Comparison of ENCODE assay signal across 32 cellular contexts in the genomic region with DNA sequence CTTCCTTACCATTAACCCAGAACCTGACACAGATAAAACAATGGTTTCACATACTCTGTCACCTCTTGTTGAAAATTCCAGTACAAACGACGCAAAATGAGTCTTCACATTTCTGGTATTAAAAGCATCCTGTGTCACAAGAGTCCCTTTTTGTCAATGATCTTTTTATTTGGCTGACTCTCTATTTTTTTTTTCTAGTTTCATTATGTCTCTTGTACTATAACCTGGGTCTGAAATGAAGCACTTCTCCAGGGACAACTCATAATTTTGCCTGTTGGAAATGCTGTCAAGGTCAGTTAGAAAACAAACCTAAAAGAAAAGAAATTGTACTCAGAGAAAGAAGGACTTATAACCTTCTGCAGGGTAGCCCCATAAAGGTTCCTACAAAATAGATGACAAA.
"Had no signal": no experiment of that assay in that cellular context is flagged by ENCODE, and none has a peak within 500 bp of the region (broad histone marks: within the 10 kb centered on the region; RNA-seq: fewer than 3 reads in every experiment).

No MANE protein-coding gene starts in this region.

- H3K27me3 ChIP-seq: ascending aorta, cardiac muscle cell, Peyer's patch had no signal

- H3K4me1 ChIP-seq: ascending aorta had no signal

- H3K27me3 Mint-ChIP-seq: activated CD4-positive, alpha-beta T cell treated with anti-CD3 and anti-CD28 coated beads, Interleukin-2, amount 10 ng/mL, durations not matched to agents 24 days and 14 days; activated CD8-positive, alpha-beta memory T cell treated with anti-CD3 and anti-CD28 coated beads, Interleukin-2, amount 10 ng/mL, durations not matched to agents 7 days and 5 days; activated naive CD8-positive, alpha-beta T cell; activated T-cell treated with anti-CD3 and anti-CD28 coated beads, Interleukin-2, amount 50 U/mL, for 24 hours; central memory CD8-positive, alpha-beta T cell; T-cell had no signal

- H3K36me3 ChIP-seq: ascending aorta, cardiac muscle cell, Peyer's patch had no signal

- ATAC-seq: activated CD8-positive, alpha-beta memory T cell treated with anti-CD3 and anti-CD28 coated beads, Interleukin-2, amount 10 ng/mL, durations not matched to agents 7 days and 5 days; PC-3; SK-N-SH treated with all-trans-retinoic acid at 6 μM for 48 hours; T-cell had no signal

- H3K4me1 Mint-ChIP-seq: activated CD4-positive, alpha-beta T cell treated with anti-CD3 and anti-CD28 coated beads, Interleukin-2, amount 10 ng/mL, durations not matched to agents 24 days and 14 days had no signal

- H3K9ac ChIP-seq: KMS-11 had no signal

- H3K27ac ChIP-seq: ascending aorta, cardiac muscle cell, KMS-11, Peyer's patch, VCaP had no signal

- H3K9me3 Mint-ChIP-seq: activated T-cell treated with anti-CD3 and anti-CD28 coated beads, Interleukin-2, amount 50 U/mL, for 24 hours; activated T-helper 1 cell treated with anti-CD3 and anti-CD28 coated beads, Interleukin-12 subunit alpha, Interleukin-12 subunit beta, Interleukin-2, Interleukin-4 antibody, amounts not matched to agents 30 ng/mL and 10 ng/mL and 1 ng/mL, durations not matched to agents 14 hours and 24 hours and 36 hours; central memory CD8-positive, alpha-beta T cell; T-cell had no signal

- H3K27ac Mint-ChIP-seq: activated CD8-positive, alpha-beta memory T cell treated with anti-CD3 and anti-CD28 coated beads, Interleukin-2, amount 10 ng/mL, durations not matched to agents 7 days and 5 days; activated naive CD8-positive, alpha-beta T cell; activated T-cell treated with anti-CD3 and anti-CD28 coated beads, Interleukin-2, amount 50 U/mL, for 24 hours; activated T-helper 1 cell treated with anti-CD3 and anti-CD28 coated beads, Interleukin-12 subunit alpha, Interleukin-12 subunit beta, Interleukin-2, Interleukin-4 antibody, amounts not matched to agents 30 ng/mL and 10 ng/mL and 1 ng/mL, durations not matched to agents 14 hours and 24 hours and 36 hours had no signal

- H3K4me2 ChIP-seq: KMS-11 had no signal

- H3K4me3 Mint-ChIP-seq: activated CD4-positive, alpha-beta T cell treated with anti-CD3 and anti-CD28 coated beads, Interleukin-2, amount 10 ng/mL, durations not matched to agents 24 days and 14 days; activated CD8-positive, alpha-beta memory T cell treated with anti-CD3 and anti-CD28 coated beads, Interleukin-2, amount 10 ng/mL, durations not matched to agents 7 days and 5 days; activated naive CD8-positive, alpha-beta T cell; activated T-cell treated with anti-CD3 and anti-CD28 coated beads, Interleukin-2, amount 50 U/mL, for 24 hours; activated T-helper 1 cell treated with anti-CD3 and anti-CD28 coated beads, Interleukin-12 subunit alpha, Interleukin-12 subunit beta, Interleukin-2, Interleukin-4 antibody, amounts not matched to agents 30 ng/mL and 10 ng/mL and 1 ng/mL, durations not matched to agents 14 hours and 24 hours and 36 hours; central memory CD8-positive, alpha-beta T cell; T-cell had no signal

- DNase-seq: activated CD4-positive, alpha-beta T cell treated with anti-CD3 and anti-CD28 coated beads for 1 hour; activated CD4-positive, alpha-beta T cell treated with anti-CD3 and anti-CD28 coated beads, Interleukin-2, amount 10 ng/mL, durations not matched to agents 24 days and 14 days; activated CD4-positive, alpha-beta T cell treated with anti-CD3 and anti-CD28 coated beads, Interleukin-2, amount 50 U/mL, for 48 hours; activated CD4-positive, CD25-positive, alpha-beta regulatory T cell; activated CD8-positive, alpha-beta memory T cell treated with anti-CD3 and anti-CD28 coated beads for 24 hours; activated CD8-positive, alpha-beta memory T cell treated with anti-CD3 and anti-CD28 coated beads, Interleukin-2, amount 10 ng/mL, durations not matched to agents 7 days and 5 days; activated effector memory CD4-positive, alpha-beta T cell treated with Interleukin-2 at 50 U/mL for 16 hours; activated T-cell treated with anti-CD3 and anti-CD28 coated beads, Interleukin-2, amount 50 U/mL, for 24 hours; amygdala; MM.1S; MV-4-11; NCI-H1092; NCI-H1436 treated with DMSO at 0.1 percent for 48 hours; NCI-H1694 treated with DMSO at 0.1 percent for 48 hours; NCI-H2029; NCI-H345; NCI-H524 treated with DMSO at 0.1 percent for 48 hours; PC-3; Peyer's patch; RPMI8226; SIG-M5; T-cell; T-helper 2 cell; T-helper 9 cell had no signal

- H3K4me3 ChIP-seq: ascending aorta, cardiac muscle cell, Peyer's patch had no signal

- H3K9me3 ChIP-seq: ascending aorta, Peyer's patch had no signal
